ENCODE assay signal across 16 cellular contexts in the genomic region with DNA sequence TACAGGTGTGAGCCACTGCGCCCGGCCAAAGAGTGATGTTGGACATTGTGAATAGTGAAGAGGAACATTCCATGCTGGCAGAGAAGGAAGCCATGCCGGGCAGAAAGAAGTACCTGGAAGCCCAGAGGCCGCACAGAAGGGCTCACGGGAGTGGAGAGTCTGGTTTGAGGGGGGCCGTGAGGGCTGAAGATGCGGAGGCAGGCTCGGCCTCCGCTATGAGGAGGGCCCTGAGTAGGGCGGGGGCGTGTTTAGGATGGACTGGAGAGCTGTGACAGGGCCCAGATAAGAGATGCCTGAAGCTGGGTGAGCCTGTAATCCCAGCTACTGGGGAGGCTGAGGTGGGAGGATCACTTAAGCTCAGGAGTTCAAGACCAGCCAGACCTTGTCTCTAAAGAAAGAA. TPM values are rescaled to one million over a fixed set of nuclear protein-coding genes. Genes with fewer than 3 reads are reported as not detected.
DNase-seq lines count a peak whose midpoint lies in the region; ATAC-seq and TF ChIP-seq lines count a peak whose summit lies in the region.
"Had no signal": no experiment of that assay in that cellular context is flagged by ENCODE, and none has a peak within 500 bp of the region (broad histone marks: within the 10 kb centered on the region; RNA-seq: fewer than 3 reads in every experiment).

No MANE protein-coding gene starts in this region.

- H3K9me3 ChIP-seq in Caco-2 (no peaks in the 10 kb centered on the region), neural cell (ENCODE audit: low read length) (no peaks in the 10 kb centered on the region), Karpas-422 (ENCODE audit: low read length) (no peaks in the 10 kb centered on the region)
- H3K9me3 ChIP-seq: gastrocnemius medialis had no signal

- H3K27me3 Mint-ChIP-seq in activated CD4-positive, alpha-beta T cell treated with anti-CD3 and anti-CD28 coated beads for 36 hours: peaks cover 3% of the 10 kb centered on the region
- H3K27me3 Mint-ChIP-seq in Caco-2 (ENCODE audit: insufficient read depth, unreplicated experiment): no peaks in the 10 kb centered on the region
- peaks cover 1% of the 10 kb centered on the region for H3K27me3 Mint-ChIP-seq in brain
- H3K27me3 Mint-ChIP-seq: progenitor cell of endocrine pancreas had no signal

- H3K4me3 ChIP-seq in Caco-2 (ENCODE audit: low read depth, low read length): no peak overlapping the region
- H3K4me3 ChIP-seq in neural cell (ENCODE audit: low read length): peak overlapping the region; percentile 69
- no peak overlapping the region for H3K4me3 ChIP-seq in Karpas-422 (ENCODE audit: low read length)

- H3K36me3 ChIP-seq in Caco-2 (ENCODE audit: control insufficient read depth, insufficient read depth, low read length) (no peaks in the 10 kb centered on the region), neural cell (ENCODE audit: insufficient read depth, low read length) (no peaks in the 10 kb centered on the region), Karpas-422 (ENCODE audit: insufficient read depth, low read length) (no peaks in the 10 kb centered on the region)

- no peak for DNase-seq in activated CD4-positive, alpha-beta T cell treated with anti-CD3 and anti-CD28 coated beads for 36 hours
- no peak for DNase-seq in activated CD4-positive, alpha-beta T cell treated with anti-CD3 and anti-CD28 coated beads, Interleukin-2, amount 50 U/mL, for 4 hours
- no peak for DNase-seq in Caco-2
- DNase-seq in A172 (ENCODE audit: low spot score): no peak
- DNase-seq in islet precursor cell: no peak
- DNase-seq in Karpas-422: no peak
- DNase-seq: amniotic stem cell, COR-L47, gastrocnemius medialis, midbrain, NCI-H1417, SHP77 treated with DMSO at 0.1 percent for 48 hours had no signal

- H3K27ac Mint-ChIP-seq in activated CD4-positive, alpha-beta T cell treated with anti-CD3 and anti-CD28 coated beads for 36 hours: peak overlapping the region; percentile 45
- H3K27ac Mint-ChIP-seq in Caco-2 (ENCODE audit: unreplicated experiment) (peak overlapping the region; percentile 77), brain (peak overlapping the region in 3 of 5 experiments; percentile 90 to 100 (median 98))
- H3K27ac Mint-ChIP-seq: progenitor cell of endocrine pancreas had no signal

- no peak for TF ChIP-seq RAD21 in neural cell (conservative IDR thresholded peaks at IDR 0.05)

- no peak for ATAC-seq in activated CD4-positive, alpha-beta T cell treated with anti-CD3 and anti-CD28 coated beads for 36 hours
- ATAC-seq: gastrocnemius medialis, HCT116 had no signal

- H3K9ac ChIP-seq in neural cell (ENCODE audit: low read length): peak overlapping the region; percentile 95
- H3K9ac ChIP-seq in Karpas-422 (ENCODE audit: low read length): no peak overlapping the region

- no peaks in the 10 kb centered on the region for H3K9me3 Mint-ChIP-seq in activated CD4-positive, alpha-beta T cell treated with anti-CD3 and anti-CD28 coated beads for 36 hours (ENCODE audit: low read depth)
- H3K9me3 Mint-ChIP-seq in Caco-2 (ENCODE audit: unreplicated experiment): no peaks in the 10 kb centered on the region
- H3K9me3 Mint-ChIP-seq in brain: peaks cover 0 to 73% (median 1%) of the 10 kb centered on the region in 5 experiments

- H3K4me2 ChIP-seq in neural cell (ENCODE audit: low read length) (peak overlapping the region; percentile 13), Karpas-422 (ENCODE audit: low read depth, low read length, poor library complexity, severe bottlenecking) (no peak overlapping the region)

- H3K4me1 Mint-ChIP-seq in activated CD4-positive, alpha-beta T cell treated with anti-CD3 and anti-CD28 coated beads for 36 hours: peaks cover 14% of the 10 kb centered on the region
- H3K4me1 Mint-ChIP-seq in Caco-2 (ENCODE audit: low read depth, unreplicated experiment) (peaks cover 7% of the 10 kb centered on the region), brain (peaks cover 62% of the 10 kb centered on the region)

- TF ChIP-seq CTCF in Caco-2 (IDR thresholded peaks at IDR 0.05; ENCODE audit: insufficient read depth in 1 of 2, low read depth in 1 of 2, low read length in 1 of 2, severe bottlenecking in 1 of 2, unreplicated experiment in 1 of 2) (no peak), brain (conservative IDR thresholded peaks at IDR 0.05) (no peak), neural cell (IDR thresholded peaks at IDR 0.05; ENCODE audit: poor library complexity, severe bottlenecking) (no peak)

- BruUV-seq in Caco-2 (replicated peaks; lab: Mats Ljungman, UMichigan): no TSS peak

- POLR2A ChIA-PET in activated CD4-positive, alpha-beta T cell treated with anti-CD3 and anti-CD28 coated beads for 36 hours (lab: Charles Lee): no interaction called here
- POLR2A ChIA-PET in Caco-2 (lab: Charles Lee): no interaction called here

- H3K4me3 Mint-ChIP-seq in activated CD4-positive, alpha-beta T cell treated with anti-CD3 and anti-CD28 coated beads for 36 hours: peak overlapping the region; percentile 36
- peak overlapping the region; percentile 55 for H3K4me3 Mint-ChIP-seq in Caco-2 (ENCODE audit: unreplicated experiment)
- peak overlapping the region in 3 of 5 experiments; percentile 69 to 86 (median 77) for H3K4me3 Mint-ChIP-seq in brain

- H3K4me1 ChIP-seq in Caco-2 (peaks cover 4% of the 10 kb centered on the region; the same call in 1 of the 2 replicates), Karpas-422 (ENCODE audit: low read length) (peaks cover 16% of the 10 kb centered on the region)

- peaks cover 6% of the 10 kb centered on the region for H3K36me3 Mint-ChIP-seq in activated CD4-positive, alpha-beta T cell treated with anti-CD3 and anti-CD28 coated beads for 36 hours (ENCODE audit: low read depth)
- H3K36me3 Mint-ChIP-seq in Caco-2 (ENCODE audit: insufficient read depth, unreplicated experiment): peaks cover 12% of the 10 kb centered on the region
- H3K36me3 Mint-ChIP-seq in brain: peaks cover 5% of the 10 kb centered on the region

- H3F3A ChIP-seq in neural cell (ENCODE audit: insufficient read depth, low read length, poor library complexity, severe bottlenecking): no peaks in the 10 kb centered on the region

- CTCF ChIA-PET in activated CD4-positive, alpha-beta T cell treated with anti-CD3 and anti-CD28 coated beads for 36 hours (lab: Charles Lee): interaction anchor here (1.9 kb wide), 1 partner anchor 47 kb away, joined by 7 read pairs; no protein-coding TSS in a partner anchor
- CTCF ChIA-PET in Caco-2 (lab: Charles Lee): no interaction called here

- H3K27me3 ChIP-seq in Caco-2 (replicated peaks; ENCODE audit: control insufficient read depth, insufficient read depth, low read length) (no peaks in the 10 kb centered on the region), neural cell (ENCODE audit: insufficient read depth, low read depth, low read length) (no peaks in the 10 kb centered on the region), Karpas-422 (ENCODE audit: low read length) (no peaks in the 10 kb centered on the region)
- H3K27me3 ChIP-seq: gastrocnemius medialis had no signal

- H3K9me2 ChIP-seq in neural cell (ENCODE audit: insufficient read depth, low read length) (no peaks in the 10 kb centered on the region), Karpas-422 (replicated peaks; ENCODE audit: insufficient read depth, low read length) (no peaks in the 10 kb centered on the region)

- intact Hi-C loops in activated CD4-positive, alpha-beta T cell treated with anti-CD3 and anti-CD28 coated beads for 36 hours (cut with DNase I, micrococcal nuclease): no loop called here
- intact Hi-C loops in Caco-2 (cut with micrococcal nuclease; ENCODE audit: unreplicated experiment): no loop called here

- H3K79me2 ChIP-seq in neural cell (replicated peaks; ENCODE audit: insufficient read depth, low read length) (no peaks in the 10 kb centered on the region), Karpas-422 (ENCODE audit: low read length) (no peaks in the 10 kb centered on the region; the same call in 1 of the 2 replicates)

- TF ChIP-seq EP300 in neural cell (conservative IDR thresholded peaks at IDR 0.05; ENCODE audit: poor library complexity, severe bottlenecking): no peak

- H3K27ac ChIP-seq in neural cell (ENCODE audit: low read length) (peak overlapping the region; percentile 100), Karpas-422 (ENCODE audit: low read length) (no peak overlapping the region)

- H2AFZ ChIP-seq in neural cell (ENCODE audit: low read depth, low read length) (no peak overlapping the region), Karpas-422 (ENCODE audit: low read length) (no peak overlapping the region)

- H4K20me1 ChIP-seq in neural cell (ENCODE audit: insufficient read depth): no peaks in the 10 kb centered on the region
- no peaks in the 10 kb centered on the region for H4K20me1 ChIP-seq in Karpas-422 (ENCODE audit: insufficient read depth, low read depth, low read length)

RNA-seq across cellular contexts. Expression of a gene that starts 1.6 kb away (rescaled TPM):
- total RNA-seq in activated CD4-positive, alpha-beta T cell treated with anti-CD3 and anti-CD28 coated beads for 36 hours: 10 to 100 TPM; 17.4 to 28.1 TPM
- total RNA-seq in Caco-2 (2022): 27.7 and 27.9 TPM in 2 replicates
- polyA plus RNA-seq in brain (ENCODE audit: insufficient read depth, low read depth, low replicate concordance): 36.8 TPM
- 6.6 and 10.7 TPM in 2 replicates for polyA plus RNA-seq in neural cell
- polyA minus RNA-seq in neural cell: 2.8 and 2.9 TPM in 2 replicates
- 38.4 and 44.4 TPM in 2 replicates for total RNA-seq in A172 (2014; rRNA removed; shearing (Covaris generic))
- 15.8 and 42.3 TPM in 2 replicates for total RNA-seq in Karpas-422 (2014; rRNA removed; shearing (Covaris generic); ENCODE audit: low replicate concordance)

RNA-seq across cellular contexts. Expression of a gene that starts 4.3 kb away (rescaled TPM):
- not detected for total RNA-seq in activated CD4-positive, alpha-beta T cell treated with anti-CD3 and anti-CD28 coated beads for 36 hours
- not detected in 2 replicates for total RNA-seq in Caco-2 (2022)
- polyA plus RNA-seq in brain (ENCODE audit: insufficient read depth, low read depth, low replicate concordance) (58.1 TPM), neural cell (0.98 TPM in 1 of 2 replicates, not detected in the other)
- not detected in 2 replicates for polyA minus RNA-seq in neural cell
- 0.36 TPM in 1 of 2 replicates, not detected in the other for total RNA-seq in A172 (2014; rRNA removed; shearing (Covaris generic))
- not detected in 2 replicates for total RNA-seq in Karpas-422 (2014; rRNA removed; shearing (Covaris generic); ENCODE audit: low replicate concordance)
- total RNA-seq: gastrocnemius medialis, progenitor cell of endocrine pancreas had no signal

RNA-seq across cellular contexts. Expression of a gene that starts 32.7 kb away (rescaled TPM):
- under 1 TPM; 0.48 to 0.58 TPM for total RNA-seq in activated CD4-positive, alpha-beta T cell treated with anti-CD3 and anti-CD28 coated beads for 36 hours
- 1.4 and 1.5 TPM in 2 replicates for total RNA-seq in Caco-2 (2022)
- 15.9 TPM for polyA plus RNA-seq in brain (ENCODE audit: insufficient read depth, low read depth, low replicate concordance)
- 3.3 and 6.5 TPM in 2 replicates for polyA plus RNA-seq in neural cell
- 1.2 and 1.9 TPM in 2 replicates for polyA minus RNA-seq in neural cell
- 1.6 TPM in 1 of 2 replicates, not detected in the other for total RNA-seq in A172 (2014; rRNA removed; shearing (Covaris generic))
- total RNA-seq in Karpas-422 (2014; rRNA removed; shearing (Covaris generic); ENCODE audit: low replicate concordance): 1.2 TPM in 1 of 2 replicates, not detected in the other

RNA-seq across cellular contexts. Expression of a gene that starts 33.1 kb away (rescaled TPM):
- 10 to 100 TPM; 33.4 to 34.7 TPM for total RNA-seq in activated CD4-positive, alpha-beta T cell treated with anti-CD3 and anti-CD28 coated beads for 36 hours
- total RNA-seq in Caco-2 (2022): 42.9 and 46.3 TPM in 2 replicates
- polyA plus RNA-seq in brain (ENCODE audit: insufficient read depth, low read depth, low replicate concordance) (171 TPM), neural cell (233 and 270 TPM in 2 replicates)
- 126 and 135 TPM in 2 replicates for polyA minus RNA-seq in neural cell
- 61.5 and 64.7 TPM in 2 replicates for total RNA-seq in A172 (2014; rRNA removed; shearing (Covaris generic))
- total RNA-seq in Karpas-422 (2014; rRNA removed; shearing (Covaris generic); ENCODE audit: low replicate concordance): 63.7 and 93.4 TPM in 2 replicates

RNA-seq across cellular contexts. Expression of a gene that starts 58.9 kb away (rescaled TPM):
- total RNA-seq in activated CD4-positive, alpha-beta T cell treated with anti-CD3 and anti-CD28 coated beads for 36 hours: not detected
- 0.30 and 0.54 TPM in 2 replicates for total RNA-seq in Caco-2 (2022)
- 52.9 TPM for polyA plus RNA-seq in brain (ENCODE audit: insufficient read depth, low read depth, low replicate concordance)
- 83.1 and 98.9 TPM in 2 replicates for polyA plus RNA-seq in neural cell
- polyA minus RNA-seq in neural cell: 151 and 186 TPM in 2 replicates
- total RNA-seq in A172 (2014; rRNA removed; shearing (Covaris generic)): 12.3 and 13.5 TPM in 2 replicates
- not detected in 2 replicates for total RNA-seq in Karpas-422 (2014; rRNA removed; shearing (Covaris generic); ENCODE audit: low replicate concordance)

Comparison
In these comparisons a context has a peak if more than half of its experiments do, and no peak if none do; other contexts are left out.
1. H3K27ac Mint-ChIP-seq: peak in every context shown above with its lines; median percentile 98 in brain; 77 in Caco-2; 45 in activated CD4-positive, alpha-beta T cell treated with anti-CD3 and anti-CD28 coated beads for 36 hours.